16 cellular contexts compared by ENCODE assay signal in the genomic region with DNA sequence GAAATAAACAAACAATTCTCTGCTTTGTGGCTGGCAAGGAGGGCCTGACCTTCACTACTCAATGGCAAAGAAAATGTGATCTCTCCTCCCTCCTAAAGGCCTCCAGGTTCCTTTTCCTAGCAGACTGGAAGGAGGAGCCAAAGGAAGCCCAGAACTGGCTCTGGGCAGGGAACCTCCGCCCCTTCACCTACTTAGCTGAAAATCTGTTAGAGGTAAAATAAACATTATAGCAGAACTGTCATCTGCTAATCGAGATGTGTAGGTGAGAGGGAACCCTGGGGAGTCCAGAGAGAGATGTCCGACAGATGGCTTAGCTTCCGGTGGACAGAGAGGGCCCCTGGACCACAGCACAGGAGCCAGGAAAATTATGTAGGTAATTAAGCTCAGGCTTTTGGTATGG.
"Had no signal": no experiment of that assay in that cellular context is flagged by ENCODE, and none has a peak within 500 bp of the region (broad histone marks: within the 10 kb centered on the region; RNA-seq: fewer than 3 reads in every experiment).

No MANE protein-coding gene starts in this region.

- ATAC-seq: activated CD4-positive, alpha-beta T cell treated with anti-CD3 and anti-CD28 coated beads for 36 hours; gastrocnemius medialis; stimulated activated naive CD8-positive, alpha-beta T cell treated with anti-CD3 and anti-CD28 coated beads, Interleukin-15, amount 100 ng/mL, for 72 hours had no signal

- H3K27me3 ChIP-seq: ascending aorta, cardiac muscle cell had no signal

- H3K4me3 ChIP-seq: ascending aorta, cardiac muscle cell, gastrocnemius medialis, left ventricle myocardium inferior, thoracic aorta had no signal

- H3K4me1 ChIP-seq: ascending aorta, gastrocnemius medialis, left ventricle myocardium inferior had no signal

- DNase-seq: activated CD4-positive, alpha-beta memory T cell treated with anti-CD3 and anti-CD28 coated beads, Interleukin-2, amount 10 ng/mL, durations not matched to agents 7 days and 5 days; activated CD4-positive, alpha-beta T cell treated with anti-CD3 and anti-CD28 coated beads for 36 hours; activated naive CD8-positive, alpha-beta T cell treated with anti-CD3 and anti-CD28 coated beads, Interleukin-2, amount 10 ng/mL, durations not matched to agents 7 days and 5 days; cortex of kidney; effector memory CD4-positive, alpha-beta T cell; gastrocnemius medialis; kidney; left ventricle myocardium inferior; nephron progenitor cell; stimulated activated CD4-positive, alpha-beta T cell treated with anti-CD3 and anti-CD28 coated beads, Interleukin-4, amount 100 ng/mL, for 1 hour; stimulated activated CD8-positive, alpha-beta memory T cell treated with anti-CD3 and anti-CD28 coated beads, Interleukin-4, amount 100 ng/mL, for 48 hours; stimulated activated naive CD8-positive, alpha-beta T cell treated with anti-CD3 and anti-CD28 coated beads, Interleukin-15, amount 100 ng/mL, for 72 hours; T-helper 9 cell had no signal

- H3K36me3 ChIP-seq: ascending aorta, cardiac muscle cell, gastrocnemius medialis, left ventricle myocardium inferior, thoracic aorta had no signal

- H3K9me3 ChIP-seq: ascending aorta, gastrocnemius medialis, left ventricle myocardium inferior, thoracic aorta had no signal
